In the genomic region with DNA sequence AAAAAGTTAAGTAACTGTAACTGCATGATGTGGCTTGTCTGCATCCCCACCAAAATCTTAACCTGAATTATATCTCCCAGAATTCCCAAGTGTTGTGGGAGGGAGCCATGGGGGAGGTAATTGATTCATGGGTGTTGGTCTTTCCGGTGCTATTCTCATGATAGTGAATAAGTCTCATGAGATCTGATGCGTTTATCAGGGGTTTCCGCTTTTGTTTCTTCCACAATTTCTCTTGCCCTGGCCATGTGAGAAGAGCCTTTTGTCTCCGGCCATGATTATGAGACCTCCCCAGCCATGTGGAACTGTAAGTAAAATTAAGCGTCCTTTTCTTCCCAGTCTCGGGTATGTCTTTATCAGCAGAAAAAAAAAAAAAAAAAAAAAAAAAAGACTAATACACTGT, we compare ENCODE assay signal across 27 cellular contexts.
"Had no signal": no experiment of that assay in that cellular context is flagged by ENCODE, and none has a peak within 500 bp of the region (broad histone marks: within the 10 kb centered on the region; RNA-seq: fewer than 3 reads in every experiment).

No MANE protein-coding gene starts in this region.

- FAIRE-seq: astrocyte, bronchial epithelial cell had no signal

- DNase-seq: activated effector memory CD4-positive, alpha-beta T cell treated with anti-CD3 and anti-CD28 coated beads, Interleukin-2, amount 50 U/mL, for 16 hours; activated effector memory CD4-positive, alpha-beta T cell treated with Interleukin-2 at 50 U/mL for 16 hours; activated gamma-delta T cell; activated gamma-delta T cell treated with Interleukin-2 at 50 U/mL for 16 hours; activated naive CD4-positive, alpha-beta T cell; activated naive CD4-positive, alpha-beta T cell treated with anti-CD3 and anti-CD28 coated beads for 36 hours; activated naive CD4-positive, alpha-beta T cell treated with anti-CD3 and anti-CD28 coated beads, Interleukin-2, amount 10 ng/mL, durations not matched to agents 7 days and 5 days; activated naive CD4-positive, alpha-beta T cell treated with anti-CD3 and anti-CD28 coated beads, Interleukin-2, amount 50 U/mL, for 16 hours; activated naive CD4-positive, alpha-beta T cell treated with Interleukin-2 at 50 U/mL for 16 hours; activated naive CD8-positive, alpha-beta T cell treated with anti-CD3 and anti-CD28 coated beads for 36 hours; activated naive CD8-positive, alpha-beta T cell treated with anti-CD3 and anti-CD28 coated beads, Interleukin-2, amount 10 ng/mL, durations not matched to agents 7 days and 5 days; activated naive CD8-positive, alpha-beta T cell treated with anti-CD3 and anti-CD28 coated beads, Interleukin-2, amount 50 U/mL, for 24 hours; activated T-cell treated with anti-CD3 and anti-CD28 coated beads, Interleukin-2, amount 50 U/mL, for 4 hours; activated T-cell treated with anti-CD3 and anti-CD28 coated beads, Interleukin-2, amount 50 U/mL, for 48 hours; activated T-cell treated with anti-CD3 and anti-CD28 coated beads, Interleukin-2, amount 50 U/mL, for 72 hours; adrenal gland; amniotic stem cell; amygdala; anterior cingulate cortex; aorta; body of pancreas; brain microvascular endothelial cell; caudate nucleus; central memory CD4-positive, alpha-beta T cell; cerebellar nuclear complex had no signal
